13 cellular contexts compared by ENCODE assay signal in genomic region chr17:79779661-79780365, GRCh38. TPM values are rescaled to one million over a fixed set of nuclear protein-coding genes. Genes with fewer than 3 reads are reported as not detected.
A peak's percentile ranks its signal among the peaks of the same experiment; 100 is the strongest.
DNase-seq lines count a peak whose midpoint lies in the region; ATAC-seq and TF ChIP-seq lines count a peak whose summit lies in the region.
"Had no signal": no experiment of that assay in that cellular context is flagged by ENCODE, and none has a peak within 500 bp of the region (broad histone marks: within the 10 kb centered on the region; RNA-seq: fewer than 3 reads in every experiment).

No MANE protein-coding gene starts in this region.

- peaks cover 12% of the 10 kb centered on the region for H3K4me1 Mint-ChIP-seq in activated CD8-positive, alpha-beta memory T cell treated with anti-CD3 and anti-CD28 coated beads, Interleukin-2, amount 10 ng/mL, durations not matched to agents 7 days and 5 days
- H3K4me1 Mint-ChIP-seq in effector memory CD8-positive, alpha-beta T cell (ENCODE audit: low read depth in 2 of 2): peaks cover 5 to 11% of the 10 kb centered on the region in 2 donors

- no peaks in the 10 kb centered on the region for H3K9me3 ChIP-seq in trophoblast cell (ENCODE audit: insufficient read depth, low read depth, low read length)
- H3K9me3 ChIP-seq: ovary had no signal

- H3K79me1 ChIP-seq in trophoblast cell (ENCODE audit: low read length): peaks cover 5% of the 10 kb centered on the region

- H4K91ac ChIP-seq in trophoblast cell (ENCODE audit: low read depth, low read length): no peak overlapping the region

- CTCF ChIA-PET in activated CD8-positive, alpha-beta memory T cell treated with anti-CD3 and anti-CD28 coated beads, Interleukin-2, amount 10 ng/mL, durations not matched to agents 7 days and 5 days (lab: Charles Lee): interaction anchor here (0.6 to 5.8 kb wide), 4 partner anchors 32 to 212 kb away, joined by 3 to 28 read pairs (median 6); partner anchors contain the start of gene CBX4

- H2AK5ac ChIP-seq in trophoblast cell (ENCODE audit: low read length): no peak overlapping the region

- no peak overlapping the region for H3K4ac ChIP-seq in trophoblast cell (ENCODE audit: low read depth, low read length)

- no peak overlapping the region for H3K4me2 ChIP-seq in trophoblast cell (ENCODE audit: low read length)

- no peaks in the 10 kb centered on the region for H3K27me3 ChIP-seq in trophoblast cell (ENCODE audit: insufficient read depth, low read length)
- H3K27me3 ChIP-seq: ovary had no signal

- H2BK12ac ChIP-seq in trophoblast cell (ENCODE audit: low read length): no peak overlapping the region

- peak overlapping the region; percentile 33 for H3K4me3 Mint-ChIP-seq in activated CD8-positive, alpha-beta memory T cell treated with anti-CD3 and anti-CD28 coated beads, Interleukin-2, amount 10 ng/mL, durations not matched to agents 7 days and 5 days
- peak overlapping the region; percentile 84 to 88 for H3K4me3 Mint-ChIP-seq in effector memory CD8-positive, alpha-beta T cell

- no peak overlapping the region for H3K23ac ChIP-seq in trophoblast cell (ENCODE audit: low read length)

- H2BK120ac ChIP-seq in trophoblast cell (ENCODE audit: insufficient read depth, low read length, poor library complexity): no peak overlapping the region

- H3K27me3 Mint-ChIP-seq in activated CD8-positive, alpha-beta memory T cell treated with anti-CD3 and anti-CD28 coated beads, Interleukin-2, amount 10 ng/mL, durations not matched to agents 7 days and 5 days: peaks cover 53% of the 10 kb centered on the region
- peaks cover 67 to 76% of the 10 kb centered on the region in 2 donors for H3K27me3 Mint-ChIP-seq in effector memory CD8-positive, alpha-beta T cell

- H3K27ac ChIP-seq in trophoblast cell (ENCODE audit: low read depth, low read length): no peak overlapping the region

- H3K18ac ChIP-seq in trophoblast cell (ENCODE audit: low read length): no peak overlapping the region

- H3K36me3 ChIP-seq in trophoblast cell (ENCODE audit: control insufficient read depth in 1 of 2, insufficient read depth in 2 of 2, low read length in 2 of 2): peaks cover 33 to 37% of the 10 kb centered on the region in 2 experiments
- H3K36me3 ChIP-seq: ovary had no signal

- no peak overlapping the region for H3K9ac ChIP-seq in trophoblast cell (ENCODE audit: low read length)

- H3K4me3 ChIP-seq in LNCaP clone FGC (ENCODE audit: low read depth, low read length) (peak overlapping the region; percentile 78), trophoblast cell (ENCODE audit: low read depth, low read length) (no peak overlapping the region)
- H3K4me3 ChIP-seq: ovary had no signal

- no peak for DNase-seq in activated CD8-positive, alpha-beta memory T cell treated with anti-CD3 and anti-CD28 coated beads, Interleukin-2, amount 10 ng/mL, durations not matched to agents 7 days and 5 days
- no peak for DNase-seq in activated CD8-positive, alpha-beta memory T cell treated with anti-CD3 and anti-CD28 coated beads, Interleukin-2, amount 50 U/mL, for 4 hours
- DNase-seq in LNCaP clone FGC (ENCODE audit: low read depth) (no peak), trophoblast cell (peak; percentile 59 to 76), mucosa of gallbladder (ENCODE audit: low spot score) (no peak)
- no peak for DNase-seq in effector memory CD8-positive, alpha-beta T cell
- DNase-seq: NCI-H2029 treated with DMSO at 0.1 percent for 48 hours; stimulated activated CD4-positive, alpha-beta T cell treated with anti-CD3 and anti-CD28 coated beads, Interleukin-4, amount 100 ng/mL, for 4 hours had no signal

- peaks cover 8 to 10% of the 10 kb centered on the region in 2 experiments for H3K4me1 ChIP-seq in trophoblast cell (ENCODE audit: control insufficient read depth in 1 of 2, insufficient read depth in 2 of 2, low read length in 2 of 2)

- peaks cover 2% of the 10 kb centered on the region for H3K79me2 ChIP-seq in trophoblast cell (ENCODE audit: control insufficient read depth, insufficient read depth, low read length, poor library complexity)

- no peak overlapping the region for H2BK5ac ChIP-seq in trophoblast cell (ENCODE audit: low read depth, low read length, poor library complexity)

- H3K27ac Mint-ChIP-seq in activated CD8-positive, alpha-beta memory T cell treated with anti-CD3 and anti-CD28 coated beads, Interleukin-2, amount 10 ng/mL, durations not matched to agents 7 days and 5 days: no peak overlapping the region
- H3K27ac Mint-ChIP-seq in effector memory CD8-positive, alpha-beta T cell: no peak overlapping the region

- no peaks in the 10 kb centered on the region for H3K9me3 Mint-ChIP-seq in activated CD8-positive, alpha-beta memory T cell treated with anti-CD3 and anti-CD28 coated beads, Interleukin-2, amount 10 ng/mL, durations not matched to agents 7 days and 5 days (ENCODE audit: low read depth)
- no peaks in the 10 kb centered on the region for H3K9me3 Mint-ChIP-seq in effector memory CD8-positive, alpha-beta T cell

- H4K12ac ChIP-seq in trophoblast cell (ENCODE audit: low read depth, low read length): no peak overlapping the region

- WGBS in trophoblast cell (ENCODE audit: extremely low coverage, insufficient coverage, insufficient read length): no CpG with 5 or more reads among the region's 10 CpGs

- no peak overlapping the region for H4K8ac ChIP-seq in trophoblast cell (ENCODE audit: low read depth, low read length)

- no peak overlapping the region for H3K14ac ChIP-seq in trophoblast cell (ENCODE audit: low read length)

- no peak overlapping the region for H2AFZ ChIP-seq in trophoblast cell (ENCODE audit: insufficient read depth, low read length, poor library complexity)

- TF ChIP-seq CTCF in LNCaP clone FGC (IDR thresholded peaks at IDR 0.05; ENCODE audit: control insufficient read depth, extremely low read depth, insufficient read depth): no peak

- no peak for ATAC-seq in activated CD8-positive, alpha-beta memory T cell treated with anti-CD3 and anti-CD28 coated beads, Interleukin-2, amount 10 ng/mL, durations not matched to agents 7 days and 5 days
- ATAC-seq in effector memory CD8-positive, alpha-beta T cell (replicated peaks): no peak
- ATAC-seq in HG02623 (IDR thresholded peaks at IDR 0.05; ENCODE audit: unreplicated experiment) (no peak), GM18517 (IDR thresholded peaks at IDR 0.05; ENCODE audit: unreplicated experiment) (no peak)

- H3K36me3 Mint-ChIP-seq in activated CD8-positive, alpha-beta memory T cell treated with anti-CD3 and anti-CD28 coated beads, Interleukin-2, amount 10 ng/mL, durations not matched to agents 7 days and 5 days: no peaks in the 10 kb centered on the region
- H3K36me3 Mint-ChIP-seq in effector memory CD8-positive, alpha-beta T cell (ENCODE audit: insufficient read depth): peaks cover 12% of the 10 kb centered on the region

RNA-seq across cellular contexts. Expression of gene CBX2, which starts 1.9 kb away (rescaled TPM):
- 1 to 10 TPM; 5.3 to 6.8 TPM for total RNA-seq in activated CD8-positive, alpha-beta memory T cell treated with anti-CD3 and anti-CD28 coated beads, Interleukin-2, amount 10 ng/mL, durations not matched to agents 7 days and 5 days
- 11.0 and 11.7 TPM in 2 replicates for polyA plus RNA-seq in trophoblast cell (2013)
- total RNA-seq in mucosa of gallbladder: 1.2 TPM

RNA-seq across cellular contexts. Expression of gene CBX8, which starts 17.1 kb away (rescaled TPM):
- total RNA-seq in activated CD8-positive, alpha-beta memory T cell treated with anti-CD3 and anti-CD28 coated beads, Interleukin-2, amount 10 ng/mL, durations not matched to agents 7 days and 5 days: 1 to 10 TPM; 6.8 to 8.6 TPM
- 1.2 and 1.5 TPM in 2 replicates for polyA plus RNA-seq in trophoblast cell (2013)
- total RNA-seq in mucosa of gallbladder: 9.7 TPM

RNA-seq across cellular contexts. Expression of gene ENPP7, which starts 49.1 kb away (rescaled TPM):
- total RNA-seq in activated CD8-positive, alpha-beta memory T cell treated with anti-CD3 and anti-CD28 coated beads, Interleukin-2, amount 10 ng/mL, durations not matched to agents 7 days and 5 days: under 1 TPM; 0.23 TPM
- not detected in 2 replicates for polyA plus RNA-seq in trophoblast cell (2013)
- 0.23 TPM for total RNA-seq in mucosa of gallbladder
- total RNA-seq: ovary, RPMI7951 had no signal
- polyA plus RNA-seq: keratinocyte, ovary had no signal

RNA-seq across cellular contexts. Expression of gene CBX4, which starts 59.4 kb away (rescaled TPM):
- 10 to 100 TPM; 28.3 to 36.7 TPM for total RNA-seq in activated CD8-positive, alpha-beta memory T cell treated with anti-CD3 and anti-CD28 coated beads, Interleukin-2, amount 10 ng/mL, durations not matched to agents 7 days and 5 days
- polyA plus RNA-seq in trophoblast cell (2013): 17.8 and 20.5 TPM in 2 replicates
- total RNA-seq in mucosa of gallbladder: 36.7 TPM

Comparison
In these comparisons a context has a peak if more than half of its experiments do, and no peak if none do; other contexts are left out.
1. DNase-seq: peak in trophoblast cell (2 of 2); none in activated CD8-positive, alpha-beta memory T cell treated with anti-CD3 and anti-CD28 coated beads, Interleukin-2, amount 10 ng/mL, durations not matched to agents 7 days and 5 days (single experiment), activated CD8-positive, alpha-beta memory T cell treated with anti-CD3 and anti-CD28 coated beads, Interleukin-2, amount 50 U/mL, for 4 hours (single experiment), LNCaP clone FGC (single experiment), effector memory CD8-positive, alpha-beta T cell (0 of 3) and mucosa of gallbladder (single experiment).